ENCODE assay signal across 9 cellular contexts in the genomic region with DNA sequence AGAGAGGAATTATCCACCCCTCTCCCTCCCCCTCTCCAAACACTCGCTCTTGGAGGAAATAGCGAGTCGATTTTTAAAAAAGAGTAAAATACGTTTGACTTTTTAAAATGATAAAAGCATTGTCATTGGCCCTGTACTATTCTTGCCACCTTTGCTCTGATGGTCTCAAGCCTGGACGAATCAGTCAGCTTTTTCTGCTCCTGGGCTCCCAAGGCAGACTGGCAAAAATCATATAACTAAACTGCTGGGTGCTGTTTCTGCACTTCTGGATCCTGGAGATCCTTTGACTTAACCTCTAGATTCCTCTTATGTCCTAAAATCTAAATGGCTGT. TPM values are rescaled to one million over a fixed set of nuclear protein-coding genes. Genes with fewer than 3 reads are reported as not detected.
DNase-seq lines count a peak whose midpoint lies in the region; ATAC-seq and TF ChIP-seq lines count a peak whose summit lies in the region.
"Had no signal": no experiment of that assay in that cellular context is flagged by ENCODE, and none has a peak within 500 bp of the region (broad histone marks: within the 10 kb centered on the region; RNA-seq: fewer than 3 reads in every experiment).

No MANE protein-coding gene starts in this region.

- H3K4me1 ChIP-seq in esophagus muscularis mucosa = peaks cover 6 to 37% (median 28%) of the 10 kb centered on the region in 4 donors

- H3K27me3 ChIP-seq in esophagus muscularis mucosa = no peaks in the 10 kb centered on the region

- H3K4me1 Mint-ChIP-seq in stimulated activated naive CD8-positive, alpha-beta T cell treated with anti-CD3 and anti-CD28 coated beads, Interleukin-15, Interleukin-2, amounts not matched to agents 100 ng/mL and 50 ng/mL, for 24 hours (ENCODE audit: low read depth) = peaks cover 35% of the 10 kb centered on the region
- peaks cover 24% of the 10 kb centered on the region for H3K4me1 Mint-ChIP-seq in neural crest cell

- no peaks in the 10 kb centered on the region for H3K36me3 Mint-ChIP-seq in stimulated activated naive CD8-positive, alpha-beta T cell treated with anti-CD3 and anti-CD28 coated beads, Interleukin-15, Interleukin-2, amounts not matched to agents 100 ng/mL and 50 ng/mL, for 24 hours (ENCODE audit: low read depth)
- peaks cover 5% of the 10 kb centered on the region for H3K36me3 Mint-ChIP-seq in neural crest cell (ENCODE audit: low read depth)

- intact Hi-C loops in esophagus muscularis mucosa (cut with DNase I) = loop anchor here (10.0 kb wide), 1 partner anchor 208 kb away; no protein-coding TSS in a partner anchor

- H3K9me3 Mint-ChIP-seq in stimulated activated naive CD8-positive, alpha-beta T cell treated with anti-CD3 and anti-CD28 coated beads, Interleukin-15, Interleukin-2, amounts not matched to agents 100 ng/mL and 50 ng/mL, for 24 hours = no peaks in the 10 kb centered on the region
- H3K9me3 Mint-ChIP-seq in neural crest cell = no peaks in the 10 kb centered on the region

- no peak for DNase-seq in stimulated activated naive CD8-positive, alpha-beta T cell treated with anti-CD3 and anti-CD28 coated beads, Interleukin-15, Interleukin-2, amounts not matched to agents 100 U/mL and 50 U/mL, for 24 hours
- DNase-seq in esophagus muscularis mucosa (ENCODE audit: extremely low spot score) = no peak
- DNase-seq in neural crest cell (ENCODE audit: low read depth, low spot score) = no peak
- DNase-seq in NCI-H446 treated with DMSO at 0.1 percent for 48 hours (lab: John Stamatoyannopoulos, UW) = no peak
- no peak for DNase-seq in AG20443 (ENCODE audit: low spot score)
- DNase-seq: NK-92 treated with Interleukin-12 subunit alpha and Interleukin-12 subunit beta, amount 100 ng/mL, for 24 hours had no signal

- TF ChIP-seq CTCF in esophagus muscularis mucosa (IDR thresholded peaks at IDR 0.05) = no peak
- no peak for TF ChIP-seq CTCF in neural crest cell (conservative IDR thresholded peaks at IDR 0.05)

- H3K4me3 ChIP-seq in esophagus muscularis mucosa = peak overlapping the region; percentile 74 to 97 (median 92)

- no peak for TF ChIP-seq POLR2A in esophagus muscularis mucosa (IDR thresholded peaks at IDR 0.05; ENCODE audit: low read depth)

- peaks cover 16% of the 10 kb centered on the region for H3K27me3 Mint-ChIP-seq in stimulated activated naive CD8-positive, alpha-beta T cell treated with anti-CD3 and anti-CD28 coated beads, Interleukin-15, Interleukin-2, amounts not matched to agents 100 ng/mL and 50 ng/mL, for 24 hours
- peaks cover 13% of the 10 kb centered on the region for H3K27me3 Mint-ChIP-seq in neural crest cell (ENCODE audit: low read depth)

- H3K27ac ChIP-seq in esophagus muscularis mucosa (replicated peaks in 1 of 4) = peak overlapping the region; percentile 62 to 83 (median 77)

- no peak for TF ChIP-seq EP300 in esophagus muscularis mucosa (IDR thresholded peaks at IDR 0.05)

- H3K4me3 Mint-ChIP-seq in stimulated activated naive CD8-positive, alpha-beta T cell treated with anti-CD3 and anti-CD28 coated beads, Interleukin-15, Interleukin-2, amounts not matched to agents 100 ng/mL and 50 ng/mL, for 24 hours = peak overlapping the region; percentile 92
- peak overlapping the region; percentile 94 for H3K4me3 Mint-ChIP-seq in neural crest cell

- WGBS in esophagus muscularis mucosa = 37% methylated on average over 5 of the region's 5 CpGs

- no peaks in the 10 kb centered on the region for H3K9me3 ChIP-seq in esophagus muscularis mucosa

- no peaks in the 10 kb centered on the region for H3K36me3 ChIP-seq in esophagus muscularis mucosa

- no peak for ATAC-seq in stimulated activated naive CD8-positive, alpha-beta T cell treated with anti-CD3 and anti-CD28 coated beads, Interleukin-15, Interleukin-2, amounts not matched to agents 100 U/mL and 50 U/mL, for 24 hours
- ATAC-seq in HG02610 (IDR thresholded peaks at IDR 0.05; ENCODE audit: unreplicated experiment) = no peak
- ATAC-seq in HG02973 (IDR thresholded peaks at IDR 0.05; ENCODE audit: unreplicated experiment) = no peak

- H3K27ac Mint-ChIP-seq in stimulated activated naive CD8-positive, alpha-beta T cell treated with anti-CD3 and anti-CD28 coated beads, Interleukin-15, Interleukin-2, amounts not matched to agents 100 ng/mL and 50 ng/mL, for 24 hours = peak overlapping the region; percentile 34
- H3K27ac Mint-ChIP-seq in neural crest cell (ENCODE audit: unreplicated experiment) = no peak overlapping the region

RNA-seq across cellular contexts. Expression of a gene that starts 1.7 kb away (rescaled TPM):
- total RNA-seq in esophagus muscularis mucosa = 10 to 100 TPM in 3 of 4 donors, 1 to 10 TPM in 1; 9.6 to 22.4 (median 14.4) TPM
- 18.6 and 21.9 TPM in 2 replicates for total RNA-seq in neural crest cell
